In genomic region chr16:30724641-30725464, GRCh38 we compare ENCODE assay signal across 11 cellular contexts. TPM values are rescaled to one million over a fixed set of nuclear protein-coding genes. Genes with fewer than 3 reads are reported as not detected.
DNase-seq lines count a peak whose midpoint lies in the region; ATAC-seq, FAIRE-seq and TF ChIP-seq lines count a peak whose summit lies in the region.
"Had no signal": no experiment of that assay in that cellular context is flagged by ENCODE, and none has a peak within 500 bp of the region (broad histone marks: within the 10 kb centered on the region; RNA-seq: fewer than 3 reads in every experiment).

No MANE protein-coding gene starts in this region.

- no peaks in the 10 kb centered on the region for H3K4me1 ChIP-seq in DND-41 (ENCODE audit: insufficient read depth, low read length)
- peaks cover 0 to 5% (median 0%) of the 10 kb centered on the region in 3 donors for H3K4me1 ChIP-seq in pancreas
- H3K4me1 ChIP-seq in suprapubic skin: peaks cover 5% of the 10 kb centered on the region

- no peak for TF ChIP-seq CTCF in DND-41 (IDR thresholded peaks at IDR 0.05; ENCODE audit: borderline replicate concordance, extremely low read depth, low read length, poor library complexity, severe bottlenecking)
- TF ChIP-seq CTCF in pancreas (IDR thresholded peaks at IDR 0.05): no peak
- TF ChIP-seq CTCF in suprapubic skin (IDR thresholded peaks at IDR 0.05): no peak

- peaks cover 58% of the 10 kb centered on the region for H3K79me2 ChIP-seq in DND-41 (ENCODE audit: insufficient read depth, low read length)

- H3K27me3 ChIP-seq in DND-41 (ENCODE audit: insufficient read depth, low read length, poor library complexity) (no peaks in the 10 kb centered on the region), pancreas (no peaks in the 10 kb centered on the region), suprapubic skin (no peaks in the 10 kb centered on the region)

- H3K4me3 ChIP-seq in DND-41 (ENCODE audit: low read depth in 1 of 2, low read length in 2 of 2): no peak overlapping the region
- no peak overlapping the region for H3K4me3 ChIP-seq in pancreas
- H3K4me3 ChIP-seq in suprapubic skin: no peak overlapping the region

- no peak overlapping the region for H3K4me2 ChIP-seq in DND-41 (ENCODE audit: insufficient read depth, low read length)

- intact Hi-C loops in Right ventricle myocardium superior (cut with DNase I) (no loop called here), pancreas (cut with DNase I) (no loop called here)

- TF ChIP-seq EP300 in suprapubic skin (IDR thresholded peaks at IDR 0.05): no peak

- H2AFZ ChIP-seq in DND-41 (ENCODE audit: low read depth, low read length): no peak overlapping the region

- 0 out of 3 replicates have a peak, but pooled peaks have one; percentile 11 for ATAC-seq in DND-41 (ENCODE audit: insufficient read depth, low read depth)
- peak; percentile 71 for ATAC-seq in Right ventricle myocardium superior (ENCODE audit: poor library complexity)
- ATAC-seq in pancreas: peak in 3 of 4 donors; percentile 48 to 66 (median 52)
- ATAC-seq in GM18520 (IDR thresholded peaks at IDR 0.05; ENCODE audit: unreplicated experiment): no peak
- no peak for ATAC-seq in activated CD4-positive, CD25-positive, alpha-beta regulatory T cell treated with anti-CD3 and anti-CD28 coated beads, Interleukin-2, amount 50 U/mL, for 24 hours

- H3K27ac ChIP-seq in DND-41 (ENCODE audit: low read length) (no peak overlapping the region), pancreas (no peak overlapping the region), suprapubic skin (no peak overlapping the region)
- H3K27ac ChIP-seq: epithelial cell of prostate had no signal

- no peak overlapping the region for H3K9ac ChIP-seq in DND-41 (ENCODE audit: low read depth, low read length)

- 72 to 79% methylated on average over 23 of the region's 23 CpGs for WGBS in pancreas, 2 donors
- WGBS in suprapubic skin: 84% methylated on average over 23 of the region's 23 CpGs

- H4K20me1 ChIP-seq in DND-41 (ENCODE audit: insufficient read depth, low read length): peaks cover 54% of the 10 kb centered on the region

- no peak for FAIRE-seq in pancreas (lab: Jason Lieb, UNC)

- H3K36me3 ChIP-seq in DND-41 (ENCODE audit: insufficient read depth, low read length) (peaks cover 98% of the 10 kb centered on the region), pancreas (peaks cover 16 to 81% (median 53%) of the 10 kb centered on the region in 3 donors), suprapubic skin (peaks cover 90% of the 10 kb centered on the region)

- DNase-seq in DND-41: no peak
- peak; percentile 19 for DNase-seq in OCI-M1 (lab: John Stamatoyannopoulos, UW)
- peak; percentile 66 for DNase-seq in Right ventricle myocardium superior
- peak in 2 of 6 donors; percentile 57 to 58 for DNase-seq in pancreas
- DNase-seq in islet precursor cell: no peak
- DNase-seq in suprapubic skin (ENCODE audit: low spot score in 2 of 2): no peak
- DNase-seq: activated CD4-positive, alpha-beta T cell treated with anti-CD3 and anti-CD28 coated beads, Interleukin-2, amount 50 U/mL, for 1 hour; NCI-H2029 treated with DMSO at 0.1 percent for 48 hours had no signal

- H3K9me3 ChIP-seq in DND-41 (ENCODE audit: insufficient read depth, low read length, severe bottlenecking) (no peaks in the 10 kb centered on the region), pancreas (no peaks in the 10 kb centered on the region), suprapubic skin (no peaks in the 10 kb centered on the region)

- TF ChIP-seq POLR2A in suprapubic skin (IDR thresholded peaks at IDR 0.05): no peak

RNA-seq across cellular contexts. Expression of gene PHKG2, which starts 23.4 kb away (rescaled TPM):
- total RNA-seq in Right ventricle myocardium superior (13.4 TPM), pancreas (10 to 100 TPM in 3 of 6 donors, 1 to 10 TPM in 3; 7.9 to 15.7 (median 9.5) TPM), suprapubic skin (10 to 100 TPM; 24.8 to 54.9 (median 36.1) TPM)
- polyA plus RNA-seq in pancreas: 10 to 100 TPM; 42.1 to 42.3 TPM

RNA-seq across cellular contexts. Expression of gene SRCAP, which starts 25.9 kb away (rescaled TPM):
- total RNA-seq in Right ventricle myocardium superior (36.7 TPM), pancreas (10 to 100 TPM; 21.3 to 39.6 (median 27.4) TPM), suprapubic skin (10 to 100 TPM; 42.9 to 50.0 (median 44.6) TPM)
- 10 to 100 TPM in 1 of 2 donors, 1 to 10 TPM in 1; 7.5 to 34.0 TPM for polyA plus RNA-seq in pancreas

RNA-seq across cellular contexts. Expression of gene CFAP119, which starts 37.0 kb away (rescaled TPM):
- total RNA-seq in Right ventricle myocardium superior (0.46 TPM), pancreas (1 to 10 TPM; 1.7 to 5.7 (median 3.0) TPM), suprapubic skin (1 to 10 TPM; 3.8 to 6.7 (median 5.0) TPM)
- polyA plus RNA-seq in pancreas: 10 to 100 TPM; 21.4 to 32.1 TPM

RNA-seq across cellular contexts. Expression of gene RNF40, which starts 37.3 kb away (rescaled TPM):
- total RNA-seq in Right ventricle myocardium superior: 29.4 TPM
- 10 to 100 TPM; 37.7 to 66.6 (median 40.6) TPM for total RNA-seq in pancreas
- polyA plus RNA-seq in pancreas: 10 to 100 TPM; 65.3 to 68.4 TPM
- 10 to 100 TPM; 65.6 to 89.7 (median 76.5) TPM for total RNA-seq in suprapubic skin

Comparison
In these comparisons a context has a peak if more than half of its experiments do, and no peak if none do; other contexts are left out.
1. ATAC-seq: peak in DND-41 (single experiment), Right ventricle myocardium superior (single experiment) and pancreas (3 of 4); none in GM18520 (single experiment) and activated CD4-positive, CD25-positive, alpha-beta regulatory T cell treated with anti-CD3 and anti-CD28 coated beads, Interleukin-2, amount 50 U/mL, for 24 hours (0 of 2).
2. DNase-seq: peak in OCI-M1 (single experiment) and Right ventricle myocardium superior (single experiment); none in DND-41 (single experiment), islet precursor cell (single experiment) and suprapubic skin (0 of 2).